In genomic region chr1:6646499-6647148, GRCh38 we compare ENCODE assay signal across 8 cellular contexts. TPM values are rescaled to one million over a fixed set of nuclear protein-coding genes. Genes with fewer than 3 reads are reported as not detected.
DNase-seq lines count a peak whose midpoint lies in the region; ATAC-seq and TF ChIP-seq lines count a peak whose summit lies in the region.

No MANE protein-coding gene starts in this region.

- H3K4me3 Mint-ChIP-seq in activated CD4-positive, alpha-beta memory T cell treated with anti-CD3 and anti-CD28 coated beads for 36 hours, result no peak overlapping the region
- no peak overlapping the region for H3K4me3 Mint-ChIP-seq in glutamatergic neuron (ENCODE audit: unreplicated experiment)

- CTCF ChIA-PET in activated CD4-positive, alpha-beta memory T cell treated with anti-CD3 and anti-CD28 coated beads for 36 hours (lab: Charles Lee), result interaction anchor here (0.6 to 2.7 kb wide), 10 partner anchors 12 to 446 kb away, joined by 3 to 20 read pairs (median 4); partner anchors contain the start of genes NOL9, PLEKHG5 and TAS1R1

- no peaks in the 10 kb centered on the region for H3K9me3 Mint-ChIP-seq in activated CD4-positive, alpha-beta memory T cell treated with anti-CD3 and anti-CD28 coated beads for 36 hours
- peaks cover 4% of the 10 kb centered on the region for H3K9me3 Mint-ChIP-seq in glutamatergic neuron (ENCODE audit: unreplicated experiment)

- no peak overlapping the region for H3K27ac Mint-ChIP-seq in activated CD4-positive, alpha-beta memory T cell treated with anti-CD3 and anti-CD28 coated beads for 36 hours
- no peak overlapping the region for H3K27ac Mint-ChIP-seq in glutamatergic neuron (ENCODE audit: unreplicated experiment)

- H3K4me1 Mint-ChIP-seq in activated CD4-positive, alpha-beta memory T cell treated with anti-CD3 and anti-CD28 coated beads for 36 hours (ENCODE audit: low read depth), result no peaks in the 10 kb centered on the region
- peaks cover 9% of the 10 kb centered on the region for H3K4me1 Mint-ChIP-seq in glutamatergic neuron (ENCODE audit: low read depth, unreplicated experiment)

- POLR2A ChIA-PET in activated CD4-positive, alpha-beta memory T cell treated with anti-CD3 and anti-CD28 coated beads for 36 hours (lab: Charles Lee), result no interaction called here

- no peak overlapping the region for H3K27ac ChIP-seq in 22Rv1

- peaks cover 23% of the 10 kb centered on the region for H3K36me3 Mint-ChIP-seq in activated CD4-positive, alpha-beta memory T cell treated with anti-CD3 and anti-CD28 coated beads for 36 hours
- H3K36me3 Mint-ChIP-seq in glutamatergic neuron (ENCODE audit: unreplicated experiment), result peaks cover 9% of the 10 kb centered on the region

- no peaks in the 10 kb centered on the region for H3K27me3 Mint-ChIP-seq in activated CD4-positive, alpha-beta memory T cell treated with anti-CD3 and anti-CD28 coated beads for 36 hours
- H3K27me3 Mint-ChIP-seq in glutamatergic neuron (ENCODE audit: unreplicated experiment), result peaks cover 7% of the 10 kb centered on the region

- no peak for ATAC-seq in GM19035 (IDR thresholded peaks at IDR 0.05; ENCODE audit: unreplicated experiment)

- DNase-seq in DMS53 (lab: John Stamatoyannopoulos, UW), result peak; percentile 82
- DNase-seq in MV-4-11 (lab: John Stamatoyannopoulos, UW), result peak; percentile 41
- peak; percentile 34 for DNase-seq in activated CD4-positive, alpha-beta memory T cell treated with anti-CD3 and anti-CD28 coated beads for 36 hours
- no peak for DNase-seq in glutamatergic neuron
- DNase-seq in renal cortical epithelial cell (ENCODE audit: low read depth), result peak; percentile 57
- DNase-seq in NCI-H774 (lab: John Stamatoyannopoulos, UW), result no peak

- intact Hi-C loops in activated CD4-positive, alpha-beta memory T cell treated with anti-CD3 and anti-CD28 coated beads for 36 hours (cut with micrococcal nuclease), result loop anchor here (1.0 to 5.0 kb wide), 2 partner anchors 160 to 224 kb away; partner anchors contain the start of gene ESPN

- peak; percentile 66 for TF ChIP-seq CTCF in 22Rv1 (IDR thresholded peaks at IDR 0.05)
- peak; percentile 76 for TF ChIP-seq CTCF in glutamatergic neuron (IDR thresholded peaks at IDR 0.05; ENCODE audit: partially characterized antibody, unreplicated experiment)

RNA-seq across cellular contexts. Expression of gene THAP3, which starts 22.0 kb away (rescaled TPM):
- 10 to 100 TPM; 22.8 TPM for total RNA-seq in activated CD4-positive, alpha-beta memory T cell treated with anti-CD3 and anti-CD28 coated beads for 36 hours
- total RNA-seq in glutamatergic neuron (ENCODE audit: unreplicated experiment) (30.2 TPM), renal cortical epithelial cell (17.0 and 20.9 TPM in 2 replicates)

RNA-seq across cellular contexts. Expression of gene PHF13, which starts 33.1 kb away (rescaled TPM):
- total RNA-seq in activated CD4-positive, alpha-beta memory T cell treated with anti-CD3 and anti-CD28 coated beads for 36 hours, result 10 to 100 TPM; 16.8 to 16.9 TPM
- total RNA-seq in glutamatergic neuron (ENCODE audit: unreplicated experiment) (13.2 TPM), renal cortical epithelial cell (8.2 and 22.4 TPM in 2 replicates)

RNA-seq across cellular contexts. Expression of gene KLHL21, which starts 44.0 kb away (rescaled TPM):
- total RNA-seq in activated CD4-positive, alpha-beta memory T cell treated with anti-CD3 and anti-CD28 coated beads for 36 hours, result 10 to 100 TPM; 18.1 to 19.4 TPM
- total RNA-seq in glutamatergic neuron (ENCODE audit: unreplicated experiment) (9.2 TPM), renal cortical epithelial cell (29.5 and 59.7 TPM in 2 replicates)

RNA-seq across cellular contexts. Expression of gene DNAJC11, which starts 55.0 kb away (rescaled TPM):
- total RNA-seq in activated CD4-positive, alpha-beta memory T cell treated with anti-CD3 and anti-CD28 coated beads for 36 hours, result 10 to 100 TPM; 35.5 to 38.3 TPM
- total RNA-seq in glutamatergic neuron (ENCODE audit: unreplicated experiment) (74.1 TPM), renal cortical epithelial cell (39.9 and 99.0 TPM in 2 replicates)

Comparison
In these comparisons a context has a peak if more than half of its experiments do, and no peak if none do; other contexts are left out.
1. DNase-seq: peak in DMS53 (single experiment), MV-4-11 (single experiment), activated CD4-positive, alpha-beta memory T cell treated with anti-CD3 and anti-CD28 coated beads for 36 hours (single experiment) and renal cortical epithelial cell (single experiment); none in glutamatergic neuron (single experiment) and NCI-H774 (single experiment).